25 cellular contexts compared by ENCODE assay signal in genomic region chr11:66561178-66561974, GRCh38. TPM values are rescaled to one million over a fixed set of nuclear protein-coding genes. Genes with fewer than 3 reads are reported as not detected.
"Had no signal": no experiment of that assay in that cellular context is flagged by ENCODE, and none has a peak within 500 bp of the region (broad histone marks: within the 10 kb centered on the region; RNA-seq: fewer than 3 reads in every experiment).

No MANE protein-coding gene starts in this region.

- DNase-seq: activated CD4-positive, alpha-beta memory T cell treated with anti-CD3 and anti-CD28 coated beads for 36 hours; activated CD4-positive, alpha-beta T cell treated with anti-CD3 and anti-CD28 coated beads for 48 hours; activated CD4-positive, CD25-positive, alpha-beta regulatory T cell; activated naive CD4-positive, alpha-beta T cell treated with anti-CD3 and anti-CD28 coated beads for 36 hours; activated T-cell treated with anti-CD3 and anti-CD28 coated beads, Interleukin-2, amount 50 U/mL, for 48 hours; erythroblast; foreskin fibroblast; lower lobe of right lung; naive B cell; stimulated activated CD4-positive, alpha-beta T cell treated with anti-CD3 and anti-CD28 coated beads, Interleukin-2, amount 100 ng/mL, for 48 hours; stimulated activated CD8-positive, alpha-beta memory T cell treated with anti-CD3 and anti-CD28 coated beads, Interleukin-4, amount 100 ng/mL, for 48 hours; stimulated activated naive CD4-positive, alpha-beta T cell; T1000 had no signal

- H3K4me1 ChIP-seq: prostate gland had no signal

- H3K27me3 Mint-ChIP-seq: type B pancreatic cell had no signal

- H3K27me3 ChIP-seq: vagina had no signal

- ATAC-seq: lower lobe of right lung had no signal

- H3K9me3 ChIP-seq: lower lobe of right lung, prostate gland, thoracic aorta, vagina had no signal

- H3K36me3 Mint-ChIP-seq: activated CD4-positive, alpha-beta memory T cell treated with anti-CD3 and anti-CD28 coated beads for 36 hours; type B pancreatic cell had no signal

- H3K4me3 ChIP-seq: lower lobe of right lung, prostate gland, thoracic aorta, vagina had no signal

- H3K4me3 Mint-ChIP-seq: activated CD4-positive, alpha-beta memory T cell treated with anti-CD3 and anti-CD28 coated beads for 36 hours; activated naive CD4-positive, alpha-beta T cell treated with anti-CD3 and anti-CD28 coated beads for 36 hours; naive B cell; type B pancreatic cell had no signal

- H3K27ac Mint-ChIP-seq: activated CD4-positive, alpha-beta memory T cell treated with anti-CD3 and anti-CD28 coated beads for 36 hours; activated naive CD4-positive, alpha-beta T cell treated with anti-CD3 and anti-CD28 coated beads for 36 hours; type B pancreatic cell had no signal

- H3K36me3 ChIP-seq: lower lobe of right lung, prostate gland, thoracic aorta, vagina had no signal

- H3K9me3 Mint-ChIP-seq: activated CD4-positive, alpha-beta memory T cell treated with anti-CD3 and anti-CD28 coated beads for 36 hours; activated naive CD4-positive, alpha-beta T cell treated with anti-CD3 and anti-CD28 coated beads for 36 hours; naive B cell; type B pancreatic cell had no signal

- H3K27ac ChIP-seq: lower lobe of right lung, prostate gland, thoracic aorta, vagina had no signal

RNA-seq across cellular contexts. Expression of gene CTSF, which starts 7.0 kb away (rescaled TPM):
- total RNA-seq: osteocyte had no signal

RNA-seq across cellular contexts. Expression of gene ACTN3, which starts 14.7 kb away (rescaled TPM):
- total RNA-seq: cerebellum, glomerular endothelial cell, kidney epithelial cell, left lobe of liver, prostate gland, thoracic aorta, vagina had no signal
- polyA plus RNA-seq: fibroblast of lung, neural cell had no signal

RNA-seq across cellular contexts. Expression of gene CCDC87, which starts 31.5 kb away (rescaled TPM):
- total RNA-seq: mesenteric fat pad had no signal
- polyA plus RNA-seq: neural cell had no signal
